In genomic region chr1:223707270-223708000, GRCh38 we compare ENCODE assay signal across 8 cellular contexts. TPM values are rescaled to one million over a fixed set of nuclear protein-coding genes. Genes with fewer than 3 reads are reported as not detected.
DNase-seq lines count a peak whose midpoint lies in the region; ATAC-seq and TF ChIP-seq lines count a peak whose summit lies in the region.

No MANE protein-coding gene starts in this region.

- no peaks in the 10 kb centered on the region for H3K27me3 Mint-ChIP-seq in activated CD4-positive, alpha-beta T cell treated with anti-CD3 and anti-CD28 coated beads for 36 hours

- H3K27ac Mint-ChIP-seq in activated CD4-positive, alpha-beta T cell treated with anti-CD3 and anti-CD28 coated beads for 36 hours, result no peak overlapping the region

- peak overlapping the region; percentile 10 for H3K4me3 ChIP-seq in fibroblast of the aortic adventitia (ENCODE audit: low read depth, low read length)
- H3K4me3 ChIP-seq in retinal pigment epithelial cell (ENCODE audit: low read length), result peak overlapping the region; percentile 3

- ATAC-seq in activated CD4-positive, alpha-beta T cell treated with anti-CD3 and anti-CD28 coated beads for 36 hours, result peak; percentile 50
- ATAC-seq in GM18502 (IDR thresholded peaks at IDR 0.05; ENCODE audit: poor library complexity, unreplicated experiment), result no peak

- POLR2A ChIA-PET in activated CD4-positive, alpha-beta T cell treated with anti-CD3 and anti-CD28 coated beads for 36 hours (lab: Charles Lee), result no interaction called here

- TF ChIP-seq CTCF in fibroblast of the aortic adventitia (IDR thresholded peaks at IDR 0.05; ENCODE audit: insufficient read depth, low read length) (no peak), retinal pigment epithelial cell (conservative IDR thresholded peaks at IDR 0.05; ENCODE audit: low read depth, low read length) (no peak)

- no peak overlapping the region for H3K4me3 Mint-ChIP-seq in activated CD4-positive, alpha-beta T cell treated with anti-CD3 and anti-CD28 coated beads for 36 hours

- CTCF ChIA-PET in activated CD4-positive, alpha-beta T cell treated with anti-CD3 and anti-CD28 coated beads for 36 hours (lab: Charles Lee), result interaction anchor here (1.0 to 3.5 kb wide), 4 partner anchors 8 to 138 kb away, joined by 3 to 22 read pairs (median 7); no protein-coding TSS in a partner anchor

- H3K4me1 Mint-ChIP-seq in activated CD4-positive, alpha-beta T cell treated with anti-CD3 and anti-CD28 coated beads for 36 hours, result peaks cover 39% of the 10 kb centered on the region

- intact Hi-C loops in activated CD4-positive, alpha-beta T cell treated with anti-CD3 and anti-CD28 coated beads for 36 hours (cut with DNase I, micrococcal nuclease), result no loop called here

- no peaks in the 10 kb centered on the region for H3K9me3 Mint-ChIP-seq in activated CD4-positive, alpha-beta T cell treated with anti-CD3 and anti-CD28 coated beads for 36 hours (ENCODE audit: low read depth)

- no peaks in the 10 kb centered on the region for H3K36me3 Mint-ChIP-seq in activated CD4-positive, alpha-beta T cell treated with anti-CD3 and anti-CD28 coated beads for 36 hours (ENCODE audit: low read depth)

- DNase-seq in activated CD4-positive, alpha-beta T cell treated with anti-CD3 and anti-CD28 coated beads for 36 hours, result peak; percentile 49
- no peak for DNase-seq in activated CD4-positive, alpha-beta T cell treated with anti-CD3 and anti-CD28 coated beads, Interleukin-2, amount 50 U/mL, for 1 hour
- DNase-seq in RPMI8226, result peak; percentile 59
- DNase-seq in fibroblast of the aortic adventitia (ENCODE audit: low read depth), result peak; percentile 98
- DNase-seq in retinal pigment epithelial cell (ENCODE audit: low read depth), result peak; percentile 98
- DNase-seq in activated CD4-positive, CD25-positive, alpha-beta regulatory T cell treated with anti-CD3 and anti-CD28 coated beads, Interleukin-2, amount 50 U/mL, for 72 hours, result no peak
- DNase-seq in T-helper 2 cell, result no peak

RNA-seq across cellular contexts. Expression of gene CAPN2, which starts 4.9 kb away (rescaled TPM):
- total RNA-seq in activated CD4-positive, alpha-beta T cell treated with anti-CD3 and anti-CD28 coated beads for 36 hours, result 10 to 100 TPM; 31.1 to 33.1 TPM
- 456 and 481 TPM in 2 replicates for total RNA-seq in fibroblast of the aortic adventitia (ENCODE audit: low replicate concordance)

RNA-seq across cellular contexts. Expression of gene CAPN8, which starts 41.9 kb away (rescaled TPM):
- not detected for total RNA-seq in activated CD4-positive, alpha-beta T cell treated with anti-CD3 and anti-CD28 coated beads for 36 hours
- not detected in 2 replicates for total RNA-seq in fibroblast of the aortic adventitia (ENCODE audit: low replicate concordance)

Comparison
In these comparisons a context has a peak if more than half of its experiments do, and no peak if none do; other contexts are left out.
1. DNase-seq: peak in activated CD4-positive, alpha-beta T cell treated with anti-CD3 and anti-CD28 coated beads for 36 hours (single experiment), RPMI8226 (single experiment), fibroblast of the aortic adventitia (single experiment) and retinal pigment epithelial cell (single experiment); none in activated CD4-positive, alpha-beta T cell treated with anti-CD3 and anti-CD28 coated beads, Interleukin-2, amount 50 U/mL, for 1 hour (single experiment), activated CD4-positive, CD25-positive, alpha-beta regulatory T cell treated with anti-CD3 and anti-CD28 coated beads, Interleukin-2, amount 50 U/mL, for 72 hours (single experiment) and T-helper 2 cell (0 of 5).
2. RNA of gene CAPN2, which starts 4.9 kb away (total RNA-seq): 456 to 481 TPM in fibroblast of the aortic adventitia; 31.1 to 33.1 TPM in activated CD4-positive, alpha-beta T cell treated with anti-CD3 and anti-CD28 coated beads for 36 hours; every median in the first group is over 10 times any median in the second.